10 cellular contexts compared by ENCODE assay signal in the genomic region with DNA sequence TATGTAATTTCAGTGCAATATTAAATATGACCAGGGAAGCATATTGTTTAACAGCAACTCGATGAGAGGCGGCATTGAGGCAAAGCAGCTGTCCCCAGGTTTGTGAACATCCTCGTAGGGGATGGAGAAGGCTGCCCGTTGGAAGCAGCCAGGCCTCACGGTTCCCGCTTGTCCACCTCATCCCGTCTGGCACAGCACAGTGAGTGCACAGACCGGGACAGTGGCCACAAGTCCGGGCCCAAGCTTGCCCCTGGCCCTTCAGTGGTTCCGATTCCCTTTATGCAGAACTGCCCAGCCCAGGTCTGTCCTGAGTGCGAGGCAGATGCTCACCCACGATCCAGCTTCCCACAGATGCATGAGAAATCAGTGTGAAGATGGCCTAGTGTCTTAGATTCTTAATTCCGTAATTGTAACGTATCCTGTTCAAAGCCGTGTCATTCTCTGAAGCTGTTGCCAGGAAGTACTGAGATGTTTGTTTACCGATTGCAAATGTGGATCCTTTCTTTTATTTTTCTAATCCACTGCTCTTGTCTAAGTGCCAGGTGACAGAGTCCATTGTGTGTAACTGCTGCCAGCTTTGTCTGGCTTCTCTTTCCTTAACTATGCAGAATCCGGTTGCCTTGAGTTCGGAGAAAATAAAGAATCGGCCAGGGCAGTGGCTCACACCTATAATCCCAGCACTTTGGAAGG. TPM values are rescaled to one million over a fixed set of nuclear protein-coding genes. Genes with fewer than 3 reads are reported as not detected.
DNase-seq lines count a peak whose midpoint lies in the region; ATAC-seq, FAIRE-seq and TF ChIP-seq lines count a peak whose summit lies in the region.
"Had no signal": no experiment of that assay in that cellular context is flagged by ENCODE, and none has a peak within 500 bp of the region (broad histone marks: within the 10 kb centered on the region; RNA-seq: fewer than 3 reads in every experiment).

No MANE protein-coding gene starts in this region.

- H3K9me2 ChIP-seq in PC-3 (replicated peaks; ENCODE audit: low read length), result no peaks in the 10 kb centered on the region

- peaks cover 39 to 69% of the 10 kb centered on the region in 2 donors for H3K36me3 Mint-ChIP-seq in CD4-positive, alpha-beta memory T cell

- H3K79me2 ChIP-seq in PC-3 (ENCODE audit: low read length), result peaks cover 18% of the 10 kb centered on the region
- H3K79me2 ChIP-seq: parathyroid adenoma had no signal

- H3K36me3 ChIP-seq in PC-3 (ENCODE audit: low read depth, low read length), result no peaks in the 10 kb centered on the region; the same call in 1 of the 2 replicates
- H3K36me3 ChIP-seq in esophagus muscularis mucosa, result peaks cover 4 to 64% (median 39%) of the 10 kb centered on the region in 4 donors
- no peaks in the 10 kb centered on the region for H3K36me3 ChIP-seq in prostate gland
- H3K36me3 ChIP-seq in CD4-positive, alpha-beta memory T cell (ENCODE audit: insufficient read depth, low read length), result peaks cover 63% of the 10 kb centered on the region

- H3K4me2 ChIP-seq in PC-3 (ENCODE audit: low read length), result no peak overlapping the region

- peak; percentile 77 for DNase-seq in G401 (ENCODE audit: low spot score)
- peak; percentile 28 for DNase-seq in PC-3
- DNase-seq in esophagus muscularis mucosa (ENCODE audit: extremely low spot score), result no peak
- peak; percentile 58 for DNase-seq in prostate gland (ENCODE audit: low spot score)
- no peak for DNase-seq in amniotic stem cell (lab: John Stamatoyannopoulos, UW)
- no peak for DNase-seq in activated CD4-positive, alpha-beta T cell treated with anti-CD3 and anti-CD28 coated beads for 48 hours
- DNase-seq in urothelium cell line (ENCODE audit: low spot score), result no peak
- no peak for DNase-seq in CD4-positive, alpha-beta memory T cell
- DNase-seq: activated CD4-positive, alpha-beta T cell treated with anti-CD3 and anti-CD28 coated beads for 36 hours had no signal

- TF ChIP-seq POLR2A in esophagus muscularis mucosa (IDR thresholded peaks at IDR 0.05; ENCODE audit: low read depth) (no peak), prostate gland (IDR thresholded peaks at IDR 0.05) (no peak)

- peaks cover 0 to 4% (median 2%) of the 10 kb centered on the region in 4 donors for H3K4me1 Mint-ChIP-seq in CD4-positive, alpha-beta memory T cell
- H3K4me1 Mint-ChIP-seq: activated CD4-positive, alpha-beta T cell treated with anti-CD3 and anti-CD28 coated beads for 36 hours had no signal

- no peak overlapping the region for H3K4me3 Mint-ChIP-seq in CD4-positive, alpha-beta memory T cell
- H3K4me3 Mint-ChIP-seq: activated CD4-positive, alpha-beta T cell treated with anti-CD3 and anti-CD28 coated beads for 36 hours had no signal

- in situ Hi-C loops in G401 (cut with HindIII; ENCODE audit: low sequenced_read_pairs), result no loop called here

- H3K4me3 ChIP-seq in PC-3 (ENCODE audit: low read length) (no peak overlapping the region), esophagus muscularis mucosa (no peak overlapping the region), prostate gland (peak overlapping the region in 1 of 2 donors; percentile 3)
- H3K4me3 ChIP-seq in CD4-positive, alpha-beta memory T cell (ENCODE audit: low read length in 2 of 2), result no peak overlapping the region

- BruUV-seq in PC-3 (replicated peaks; lab: Mats Ljungman, UMichigan), result no TSS peak

- H3K4me1 ChIP-seq in PC-3 (ENCODE audit: insufficient read depth, low read length) (no peaks in the 10 kb centered on the region), esophagus muscularis mucosa (peaks cover 21 to 69% (median 60%) of the 10 kb centered on the region in 4 donors), prostate gland (replicated peaks) (peaks cover 11% of the 10 kb centered on the region)
- H3K4me1 ChIP-seq in CD4-positive, alpha-beta memory T cell (ENCODE audit: insufficient read depth, low read length), result no peaks in the 10 kb centered on the region
- H3K4me1 ChIP-seq: parathyroid adenoma had no signal

- H3K27ac ChIP-seq in PC-3 (ENCODE audit: low read length), result peak overlapping the region; percentile 63
- peak overlapping the region; percentile 82 to 91 (median 87) for H3K27ac ChIP-seq in esophagus muscularis mucosa (replicated peaks in 1 of 4)
- peak overlapping the region; percentile 63 to 65 for H3K27ac ChIP-seq in prostate gland
- no peak overlapping the region for H3K27ac ChIP-seq in CD4-positive, alpha-beta memory T cell (ENCODE audit: low read depth, low read length)
- H3K27ac ChIP-seq: parathyroid adenoma had no signal

- 50% methylated on average over 18 of the region's 19 CpGs for WGBS in esophagus muscularis mucosa
- 33% methylated on average over 19 of the region's 19 CpGs for WGBS in prostate gland

- no peak for TF ChIP-seq CTCF in PC-3 (conservative IDR thresholded peaks at IDR 0.05; ENCODE audit: low read depth, low read length)
- TF ChIP-seq CTCF in esophagus muscularis mucosa (IDR thresholded peaks at IDR 0.05), result no peak
- TF ChIP-seq CTCF in prostate gland (IDR thresholded peaks at IDR 0.05), result no peak

- POLR2A ChIA-PET in PC-3 (lab: Charles Lee; ENCODE audit: unreplicated experiment), result no interaction called here
- POLR2A ChIA-PET in CD4-positive, alpha-beta memory T cell (lab: Charles Lee; ENCODE audit: partially characterized antibody), result no interaction called here

- no peaks in the 10 kb centered on the region for H4K20me1 ChIP-seq in PC-3 (ENCODE audit: low read length)

- H3F3A ChIP-seq in PC-3 (ENCODE audit: low read length, unreplicated experiment), result no peaks in the 10 kb centered on the region

- H3K9me3 ChIP-seq in PC-3 (ENCODE audit: low read length) (no peaks in the 10 kb centered on the region), esophagus muscularis mucosa (no peaks in the 10 kb centered on the region), prostate gland (no peaks in the 10 kb centered on the region)
- no peaks in the 10 kb centered on the region for H3K9me3 ChIP-seq in CD4-positive, alpha-beta memory T cell (ENCODE audit: control insufficient read depth in 1 of 2, low read length in 2 of 2)

- H3K27me3 ChIP-seq in PC-3 (ENCODE audit: low read length) (no peaks in the 10 kb centered on the region), esophagus muscularis mucosa (no peaks in the 10 kb centered on the region), prostate gland (replicated peaks; ENCODE audit: insufficient read depth) (no peaks in the 10 kb centered on the region)
- no peaks in the 10 kb centered on the region for H3K27me3 ChIP-seq in CD4-positive, alpha-beta memory T cell (ENCODE audit: insufficient read depth, low read length)

- peak; percentile 9 for TF ChIP-seq EP300 in esophagus muscularis mucosa (IDR thresholded peaks at IDR 0.05)

- no peak for FAIRE-seq in urothelium cell line (lab: Jason Lieb, UNC)

- H2AFZ ChIP-seq in PC-3 (ENCODE audit: low read length), result no peak overlapping the region
- H2AFZ ChIP-seq: parathyroid adenoma had no signal

- intact Hi-C loops in PC-3 (cut with micrococcal nuclease) (no loop called here), esophagus muscularis mucosa (cut with DNase I) (loop anchor here (5.0 kb wide), 1 partner anchor 36 kb away; the partner anchor contains the start of gene PFKP), prostate gland (cut with DNase I) (no loop called here)
- intact Hi-C loops in CD4-positive, alpha-beta memory T cell (cut with micrococcal nuclease), result no loop called here

- H3K9me3 Mint-ChIP-seq in CD4-positive, alpha-beta memory T cell, result no peaks in the 10 kb centered on the region

- H3K27me3 Mint-ChIP-seq in CD4-positive, alpha-beta memory T cell, result no peaks in the 10 kb centered on the region
- H3K27me3 Mint-ChIP-seq: activated CD4-positive, alpha-beta T cell treated with anti-CD3 and anti-CD28 coated beads for 36 hours had no signal

- peak; percentile 75 for ATAC-seq in PC-3
- ATAC-seq: activated CD4-positive, alpha-beta T cell treated with anti-CD3 and anti-CD28 coated beads for 36 hours had no signal

- H3K27ac Mint-ChIP-seq in CD4-positive, alpha-beta memory T cell, result peak overlapping the region in 1 of 7 donors; percentile 22
- H3K27ac Mint-ChIP-seq: activated CD4-positive, alpha-beta T cell treated with anti-CD3 and anti-CD28 coated beads for 36 hours had no signal

- H3K9ac ChIP-seq in PC-3 (ENCODE audit: low read length), result peak overlapping the region; percentile 17; the same call in 1 of the 2 replicates
- H3K9ac ChIP-seq: parathyroid adenoma had no signal

- CTCF ChIA-PET in PC-3 (lab: Charles Lee), result no interaction called here
- CTCF ChIA-PET in CD4-positive, alpha-beta memory T cell (lab: Charles Lee; ENCODE audit: partially characterized antibody), result no interaction called here

RNA-seq across cellular contexts. Expression of gene PFKP, which starts 35.5 kb away (rescaled TPM):
- total RNA-seq in G401 (2014; rRNA removed; shearing (Covaris generic)), result 200 and 222 TPM in 2 replicates
- total RNA-seq in PC-3 (2014; rRNA removed) (140 and 172 TPM in 2 replicates), esophagus muscularis mucosa (100 to 1,000 TPM in 3 of 4 donors, 10 to 100 TPM in 1; 90.8 to 255 (median 112) TPM), prostate gland (10 to 100 TPM; 35.1 to 86.9 TPM)
- total RNA-seq in CD4-positive, alpha-beta memory T cell, result 10 to 100 TPM; 83.2 to 83.6 TPM
- 10 to 100 TPM; 62.4 to 63.1 TPM for polyA plus RNA-seq in CD4-positive, alpha-beta memory T cell

Comparison
In these comparisons a context has a peak if more than half of its experiments do, and no peak if none do; other contexts are left out.
1. DNase-seq: peak in G401 (single experiment), PC-3 (single experiment) and prostate gland (single experiment); none in esophagus muscularis mucosa (single experiment), amniotic stem cell (single experiment), activated CD4-positive, alpha-beta T cell treated with anti-CD3 and anti-CD28 coated beads for 48 hours (single experiment), urothelium cell line (single experiment) and CD4-positive, alpha-beta memory T cell (0 of 5).